In genomic region chr5:56516441-56516840, GRCh38 we compare ENCODE assay signal across 17 cellular contexts.
DNase-seq lines count a peak whose midpoint lies in the region; TF ChIP-seq lines count a peak whose summit lies in the region.
"Had no signal": no experiment of that assay in that cellular context is flagged by ENCODE, and none has a peak within 500 bp of the region (broad histone marks: within the 10 kb centered on the region; RNA-seq: fewer than 3 reads in every experiment).

No MANE protein-coding gene starts in this region.

- H3K36me3 ChIP-seq in esophagus (ENCODE audit: control insufficient read depth in 2 of 2, insufficient read depth in 2 of 2, low read length in 1 of 2), result no peaks in the 10 kb centered on the region
- no peaks in the 10 kb centered on the region for H3K36me3 ChIP-seq in suprapubic skin
- H3K36me3 ChIP-seq: pancreas, sigmoid colon, tibial artery had no signal

- H3K4me1 ChIP-seq in esophagus (ENCODE audit: control insufficient read depth in 2 of 2, insufficient read depth in 2 of 2, low read length in 1 of 2) (peaks cover 7 to 25% of the 10 kb centered on the region in 2 donors), suprapubic skin (peaks cover 77% of the 10 kb centered on the region)
- H3K4me1 ChIP-seq: sigmoid colon had no signal

- TF ChIP-seq CTCF in suprapubic skin (IDR thresholded peaks at IDR 0.05), result no peak

- H3K9me3 ChIP-seq in esophagus (ENCODE audit: control insufficient read depth in 2 of 2, insufficient read depth in 1 of 2, low read depth in 1 of 2, low read length in 1 of 2) (no peaks in the 10 kb centered on the region), suprapubic skin (no peaks in the 10 kb centered on the region)
- H3K9me3 ChIP-seq: pancreas, sigmoid colon, tibial artery had no signal

- DNase-seq in NCI-H1694 (lab: John Stamatoyannopoulos, UW) (peak; percentile 55), NCI-H69 (lab: John Stamatoyannopoulos, UW) (peak; percentile 61), suprapubic skin (ENCODE audit: low spot score in 2 of 2) (no peak), epidermal melanocyte (ENCODE audit: insufficient read length, low spot score) (no peak)
- DNase-seq in activated CD8-positive, alpha-beta memory T cell treated with anti-CD3 and anti-CD28 coated beads, Interleukin-2, amount 50 U/mL, for 48 hours, result no peak
- DNase-seq in stimulated activated CD4-positive, alpha-beta T cell treated with anti-CD3 and anti-CD28 coated beads, Interleukin-15, amount 100 ng/mL, for 24 hours, result no peak
- DNase-seq: activated CD8-positive, alpha-beta T cell treated with anti-CD3 and anti-CD28 coated beads for 36 hours; activated naive CD4-positive, alpha-beta T cell; activated T-cell treated with anti-CD3 and anti-CD28 coated beads, Interleukin-2, amount 50 U/mL, for 1 hour; H9; kidney glomerular epithelial cell; mesendoderm; sigmoid colon; T1000 had no signal

- 73 to 75% methylated on average over 5 of the region's 5 CpGs for WGBS in esophagus, 2 donors
- 75% methylated on average over 5 of the region's 5 CpGs for WGBS in suprapubic skin

- no peaks in the 10 kb centered on the region for H3K27me3 ChIP-seq in esophagus (ENCODE audit: control insufficient read depth in 1 of 2, insufficient read depth in 2 of 2, low read length in 2 of 2)
- H3K27me3 ChIP-seq in suprapubic skin, result no peaks in the 10 kb centered on the region
- H3K27me3 ChIP-seq: pancreas, sigmoid colon, tibial artery had no signal

- no peak for TF ChIP-seq EP300 in suprapubic skin (IDR thresholded peaks at IDR 0.05)

- TF ChIP-seq POLR2A in suprapubic skin (IDR thresholded peaks at IDR 0.05), result no peak

- no peak overlapping the region for H3K4me3 ChIP-seq in esophagus (ENCODE audit: low read depth in 1 of 2, low read length in 2 of 2)
- H3K4me3 ChIP-seq in suprapubic skin, result no peak overlapping the region
- H3K4me3 ChIP-seq: pancreas, sigmoid colon, tibial artery had no signal

- peak overlapping the region; percentile 63 to 80 for H3K27ac ChIP-seq in esophagus (ENCODE audit: low read depth in 2 of 2, low read length in 1 of 2)
- peak overlapping the region; percentile 79 for H3K27ac ChIP-seq in suprapubic skin
- H3K27ac ChIP-seq: sigmoid colon, tibial artery had no signal

Comparison
In these comparisons a context has a peak if more than half of its experiments do, and no peak if none do; other contexts are left out.
1. DNase-seq: peak in NCI-H1694 (single experiment) and NCI-H69 (single experiment); none in suprapubic skin (0 of 2), activated CD8-positive, alpha-beta memory T cell treated with anti-CD3 and anti-CD28 coated beads, Interleukin-2, amount 50 U/mL, for 48 hours (single experiment), stimulated activated CD4-positive, alpha-beta T cell treated with anti-CD3 and anti-CD28 coated beads, Interleukin-15, amount 100 ng/mL, for 24 hours (single experiment) and epidermal melanocyte (single experiment).